ENCODE assay signal across 8 cellular contexts in the genomic region with DNA sequence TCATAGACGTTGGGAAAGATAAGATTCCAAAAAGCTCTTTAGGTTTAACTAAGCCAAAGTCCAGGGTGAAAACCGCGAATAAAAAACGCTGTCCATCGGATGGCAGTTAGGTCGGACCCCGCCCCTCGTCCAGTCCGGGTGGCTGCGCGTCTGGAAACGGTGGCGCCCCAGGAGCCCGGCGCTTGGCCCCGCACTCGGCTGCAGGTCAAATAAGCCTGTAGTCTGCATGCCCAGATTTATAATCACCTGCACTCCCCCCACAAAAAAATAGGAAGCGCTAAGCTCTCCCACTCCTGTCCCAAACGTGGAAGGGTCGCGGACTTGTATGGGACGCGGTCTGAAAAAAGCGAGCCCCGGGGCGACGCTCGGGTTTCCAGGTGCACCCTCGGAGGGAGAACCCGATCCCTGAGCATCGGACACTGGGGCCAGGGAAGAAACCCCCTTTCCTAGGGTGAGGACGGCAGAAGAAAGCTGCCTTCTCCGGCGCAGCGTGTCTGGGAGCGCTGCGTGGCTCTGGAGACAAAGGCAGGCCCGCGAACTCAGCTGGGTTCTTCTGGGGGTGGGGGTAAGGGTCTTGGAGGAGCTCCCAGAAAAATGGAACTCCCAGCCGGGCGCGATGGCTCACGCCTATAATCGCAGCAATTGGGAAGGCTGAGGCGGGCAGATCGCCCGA. TPM values are rescaled to one million over a fixed set of nuclear protein-coding genes. Genes with fewer than 3 reads are reported as not detected.
DNase-seq lines count a peak whose midpoint lies in the region; ATAC-seq and TF ChIP-seq lines count a peak whose summit lies in the region.

No MANE protein-coding gene starts in this region.

- H3K36me3 ChIP-seq in H7 (replicated peaks; ENCODE audit: control insufficient read depth, insufficient read depth, low read length), result no peaks in the 10 kb centered on the region; the same call in 1 of the 2 replicates
- peaks cover 9% of the 10 kb centered on the region for H3K36me3 ChIP-seq in mesodermal cell (ENCODE audit: control insufficient read depth, insufficient read depth, low read length)

- H3K27ac ChIP-seq in mesodermal cell (ENCODE audit: low read depth, low read length, severe bottlenecking), result peak overlapping the region; percentile 99

- ATAC-seq in stimulated activated naive CD8-positive, alpha-beta T cell treated with anti-CD3 and anti-CD28 coated beads, Interleukin-15, amount 100 ng/mL, for 72 hours, result peak; percentile 3

- no peaks in the 10 kb centered on the region for H3K9me3 ChIP-seq in mesodermal cell (ENCODE audit: control insufficient read depth, low read length)

- TF ChIP-seq CTCF in endothelial cell (IDR thresholded peaks at IDR 0.05; ENCODE audit: unreplicated experiment), result no peak
- TF ChIP-seq CTCF in GM10266 (IDR thresholded peaks at IDR 0.05; ENCODE audit: control insufficient read depth, insufficient read depth, low read depth, missing control alignments), result no peak

- peak overlapping the region; percentile 99 for H3K4me3 Mint-ChIP-seq in activated CD4-positive, alpha-beta T cell treated with anti-CD3 and anti-CD28 coated beads, Interleukin-2, amount 10 ng/mL, durations not matched to agents 24 days and 14 days
- peak overlapping the region; percentile 98 for H3K4me3 Mint-ChIP-seq in endothelial cell (ENCODE audit: unreplicated experiment)
- peak overlapping the region; percentile 93 to 97 for H3K4me3 Mint-ChIP-seq in stimulated activated naive CD8-positive, alpha-beta T cell treated with anti-CD3 and anti-CD28 coated beads, Interleukin-15, amount 100 ng/mL, for 72 hours

- H3K4me3 ChIP-seq in H7 (ENCODE audit: insufficient read depth, low read depth, low read length) (peak overlapping the region; percentile 96), mesodermal cell (ENCODE audit: extremely low read depth, insufficient read depth, low read length, poor library complexity, severe bottlenecking) (peak overlapping the region; percentile 76)

- whole genome bisulfite sequencing in mesodermal cell (ENCODE audit: insufficient coverage in 2 of 2), 2 experiments, result 0 to 1% methylated on average over 33 to 43 of the region's 47 CpGs

- H3K27me3 Mint-ChIP-seq in activated CD4-positive, alpha-beta T cell treated with anti-CD3 and anti-CD28 coated beads, Interleukin-2, amount 10 ng/mL, durations not matched to agents 24 days and 14 days, result no peaks in the 10 kb centered on the region
- peaks cover 12% of the 10 kb centered on the region for H3K27me3 Mint-ChIP-seq in endothelial cell (ENCODE audit: unreplicated experiment)
- H3K27me3 Mint-ChIP-seq in stimulated activated naive CD8-positive, alpha-beta T cell treated with anti-CD3 and anti-CD28 coated beads, Interleukin-15, amount 100 ng/mL, for 72 hours, result no peaks in the 10 kb centered on the region

- H3K27ac Mint-ChIP-seq in activated CD4-positive, alpha-beta T cell treated with anti-CD3 and anti-CD28 coated beads, Interleukin-2, amount 10 ng/mL, durations not matched to agents 24 days and 14 days, result peak overlapping the region; percentile 98
- peak overlapping the region; percentile 97 for H3K27ac Mint-ChIP-seq in endothelial cell (ENCODE audit: unreplicated experiment)
- H3K27ac Mint-ChIP-seq in stimulated activated naive CD8-positive, alpha-beta T cell treated with anti-CD3 and anti-CD28 coated beads, Interleukin-15, amount 100 ng/mL, for 72 hours, result peak overlapping the region; percentile 97 to 98

- peaks cover 32% of the 10 kb centered on the region for H3K4me1 Mint-ChIP-seq in activated CD4-positive, alpha-beta T cell treated with anti-CD3 and anti-CD28 coated beads, Interleukin-2, amount 10 ng/mL, durations not matched to agents 24 days and 14 days
- H3K4me1 Mint-ChIP-seq in endothelial cell (ENCODE audit: unreplicated experiment), result peaks cover 23% of the 10 kb centered on the region
- H3K4me1 Mint-ChIP-seq in stimulated activated naive CD8-positive, alpha-beta T cell treated with anti-CD3 and anti-CD28 coated beads, Interleukin-15, amount 100 ng/mL, for 72 hours, result peaks cover 40% of the 10 kb centered on the region

- no peaks in the 10 kb centered on the region for H3K27me3 ChIP-seq in H7 (ENCODE audit: control insufficient read depth, insufficient read depth, low read length)

- DNase-seq in ELR (ENCODE audit: low read depth) (peak; percentile 90), H7 (peak; percentile 84), NCI-H1048 (lab: John Stamatoyannopoulos, UW) (peak; percentile 26), endothelial cell (ENCODE audit: low spot score) (peak; percentile 71), GM10266 (ENCODE audit: extremely low spot score) (no peak)
- DNase-seq in activated CD4-positive, alpha-beta T cell treated with anti-CD3 and anti-CD28 coated beads, Interleukin-2, amount 10 ng/mL, durations not matched to agents 24 days and 14 days, result no peak
- peak in 1 of 2 donors; percentile 33 for DNase-seq in stimulated activated naive CD8-positive, alpha-beta T cell treated with anti-CD3 and anti-CD28 coated beads, Interleukin-15, amount 100 ng/mL, for 72 hours

- no peaks in the 10 kb centered on the region for H3K9me3 Mint-ChIP-seq in activated CD4-positive, alpha-beta T cell treated with anti-CD3 and anti-CD28 coated beads, Interleukin-2, amount 10 ng/mL, durations not matched to agents 24 days and 14 days
- H3K9me3 Mint-ChIP-seq in endothelial cell (ENCODE audit: unreplicated experiment), result no peaks in the 10 kb centered on the region
- no peaks in the 10 kb centered on the region for H3K9me3 Mint-ChIP-seq in stimulated activated naive CD8-positive, alpha-beta T cell treated with anti-CD3 and anti-CD28 coated beads, Interleukin-15, amount 100 ng/mL, for 72 hours

- H3K4me1 ChIP-seq in mesodermal cell (ENCODE audit: control insufficient read depth, insufficient read depth, low read length, poor library complexity, severe bottlenecking), result peaks cover 15% of the 10 kb centered on the region

- peaks cover 10% of the 10 kb centered on the region for H3K36me3 Mint-ChIP-seq in activated CD4-positive, alpha-beta T cell treated with anti-CD3 and anti-CD28 coated beads, Interleukin-2, amount 10 ng/mL, durations not matched to agents 24 days and 14 days (ENCODE audit: low read depth)
- no peaks in the 10 kb centered on the region for H3K36me3 Mint-ChIP-seq in endothelial cell (ENCODE audit: low read depth, unreplicated experiment)

- intact Hi-C loops in activated CD4-positive, alpha-beta T cell treated with anti-CD3 and anti-CD28 coated beads, Interleukin-2, amount 10 ng/mL, durations not matched to agents 24 days and 14 days (cut with micrococcal nuclease), result no loop called here

RNA-seq across cellular contexts. Expression of a gene that starts 0.9 kb away (rescaled TPM):
- total RNA-seq in H7 (2014; rRNA removed; shearing (Covaris generic)), result 15.6 and 18.3 TPM in 2 replicates
- total RNA-seq in activated CD4-positive, alpha-beta T cell treated with anti-CD3 and anti-CD28 coated beads, Interleukin-2, amount 10 ng/mL, durations not matched to agents 24 days and 14 days, result 9.2 and 9.5 TPM in 2 replicates
- total RNA-seq in endothelial cell (ENCODE audit: unreplicated experiment), result 9.0 TPM
- 17.1 TPM for polyA plus RNA-seq in mesodermal cell (2013, experiment 1 of 2)
- polyA plus RNA-seq in mesodermal cell (2013, experiment 2 of 2), result 12.5 TPM

RNA-seq across cellular contexts. Expression of a gene that starts 19.6 kb away (rescaled TPM):
- total RNA-seq in H7 (2014; rRNA removed; shearing (Covaris generic)), result 33.5 and 41.3 TPM in 2 replicates
- 60.0 and 64.0 TPM in 2 replicates for total RNA-seq in activated CD4-positive, alpha-beta T cell treated with anti-CD3 and anti-CD28 coated beads, Interleukin-2, amount 10 ng/mL, durations not matched to agents 24 days and 14 days
- total RNA-seq in endothelial cell (ENCODE audit: unreplicated experiment), result 16.9 TPM
- 14.2 TPM for polyA plus RNA-seq in mesodermal cell (2013, experiment 1 of 2)
- polyA plus RNA-seq in mesodermal cell (2013, experiment 2 of 2), result 14.9 TPM

RNA-seq across cellular contexts. Expression of a gene that starts 43.7 kb away (rescaled TPM):
- total RNA-seq in H7 (2014; rRNA removed; shearing (Covaris generic)), result 151 and 170 TPM in 2 replicates
- 72.5 and 76.5 TPM in 2 replicates for total RNA-seq in activated CD4-positive, alpha-beta T cell treated with anti-CD3 and anti-CD28 coated beads, Interleukin-2, amount 10 ng/mL, durations not matched to agents 24 days and 14 days
- total RNA-seq in endothelial cell (ENCODE audit: unreplicated experiment), result 81.5 TPM
- polyA plus RNA-seq in mesodermal cell (2013, experiment 1 of 2), result 84.7 TPM
- polyA plus RNA-seq in mesodermal cell (2013, experiment 2 of 2), result 70.9 TPM

Comparison
In these comparisons a context has a peak if more than half of its experiments do, and no peak if none do; other contexts are left out.
1. DNase-seq: peak in ELR (single experiment), H7 (single experiment), NCI-H1048 (single experiment) and endothelial cell (single experiment); none in activated CD4-positive, alpha-beta T cell treated with anti-CD3 and anti-CD28 coated beads, Interleukin-2, amount 10 ng/mL, durations not matched to agents 24 days and 14 days (single experiment) and GM10266 (single experiment).
2. Peak in every context shown above with its lines, with median percentiles within 50 percentile points of each other: H3K27ac Mint-ChIP-seq and H3K4me3 Mint-ChIP-seq.